In genomic region chr2:65620524-65620923, GRCh38 we compare ENCODE assay signal across 22 cellular contexts.
A peak's percentile ranks its signal among the peaks of the same experiment; 100 is the strongest.
DNase-seq lines count a peak whose midpoint lies in the region; TF ChIP-seq lines count a peak whose summit lies in the region.
"Had no signal": no experiment of that assay in that cellular context is flagged by ENCODE, and none has a peak within 500 bp of the region (broad histone marks: within the 10 kb centered on the region; RNA-seq: fewer than 3 reads in every experiment).

No MANE protein-coding gene starts in this region.

- no peaks in the 10 kb centered on the region for H3K9me3 Mint-ChIP-seq in CD8-positive, alpha-beta memory T cell
- H3K9me3 Mint-ChIP-seq: activated T-cell treated with anti-CD3 and anti-CD28 coated beads, Interleukin-2, amount 50 U/mL, for 24 hours; immature natural killer cell; natural killer cell treated with Interleukin-12 subunit alpha and Interleukin-12 subunit beta and Interleukin-15 and Interleukin-18, amount 100 ng/mL, for 72 hours had no signal

- peaks cover 29% of the 10 kb centered on the region for H3K27me3 ChIP-seq in AG04450 (ENCODE audit: control insufficient read depth, insufficient read depth, low read length)
- H3K27me3 ChIP-seq in CD8-positive, alpha-beta memory T cell (ENCODE audit: insufficient read depth, low read length, poor library complexity, severe bottlenecking), result no peaks in the 10 kb centered on the region
- H3K27me3 ChIP-seq in effector memory CD4-positive, alpha-beta T cell (replicated peaks; ENCODE audit: control insufficient read depth, insufficient read depth, low read length, poor library complexity, severe bottlenecking), result no peaks in the 10 kb centered on the region
- H3K27me3 ChIP-seq in GM23248 (replicated peaks; ENCODE audit: insufficient read depth), result peaks cover 30% of the 10 kb centered on the region; the same call in 1 of the 2 replicates

- H3K27ac Mint-ChIP-seq in CD8-positive, alpha-beta memory T cell, result no peak overlapping the region
- H3K27ac Mint-ChIP-seq: activated CD8-positive, alpha-beta T cell treated with anti-CD3 and anti-CD28 coated beads, Interleukin-2, amount 10 ng/mL, durations not matched to agents 7 days and 5 days; activated T-cell treated with anti-CD3 and anti-CD28 coated beads, Interleukin-2, amount 50 U/mL, for 24 hours; CD4-positive, CD25-positive, alpha-beta regulatory T cell; immature natural killer cell; natural killer cell treated with Interleukin-12 subunit alpha and Interleukin-12 subunit beta and Interleukin-15 and Interleukin-18, amount 100 ng/mL, for 72 hours had no signal

- peaks cover 24 to 51% of the 10 kb centered on the region in 2 donors for H3K27me3 Mint-ChIP-seq in CD8-positive, alpha-beta memory T cell

- H3K4me2 ChIP-seq in GM23248 (ENCODE audit: unreplicated experiment), result no peak overlapping the region

- H3K36me3 Mint-ChIP-seq in CD8-positive, alpha-beta memory T cell, result no peaks in the 10 kb centered on the region
- H3K36me3 Mint-ChIP-seq: CD4-positive, CD25-positive, alpha-beta regulatory T cell; immature natural killer cell; natural killer cell treated with Interleukin-12 subunit alpha and Interleukin-12 subunit beta and Interleukin-15 and Interleukin-18, amount 100 ng/mL, for 72 hours had no signal

- H3K4me1 ChIP-seq in CD8-positive, alpha-beta memory T cell (ENCODE audit: insufficient read depth, low read length), result no peaks in the 10 kb centered on the region
- H3K4me1 ChIP-seq in effector memory CD4-positive, alpha-beta T cell (ENCODE audit: control insufficient read depth, insufficient read depth, low read length, poor library complexity, severe bottlenecking), result no peaks in the 10 kb centered on the region
- H3K4me1 ChIP-seq in GM23248 (ENCODE audit: insufficient read depth), result no peaks in the 10 kb centered on the region
- H3K4me1 ChIP-seq: left lung had no signal

- no peaks in the 10 kb centered on the region for H3K36me3 ChIP-seq in CD8-positive, alpha-beta memory T cell (ENCODE audit: insufficient read depth, low read length)
- no peaks in the 10 kb centered on the region for H3K36me3 ChIP-seq in effector memory CD4-positive, alpha-beta T cell (ENCODE audit: control insufficient read depth, insufficient read depth, low read length)
- H3K36me3 ChIP-seq in GM23248 (ENCODE audit: low read depth), result no peaks in the 10 kb centered on the region
- H3K36me3 ChIP-seq: cardiac muscle cell, left lung had no signal

- H4K20me1 ChIP-seq in GM23248 (ENCODE audit: insufficient read depth), result no peaks in the 10 kb centered on the region

- no peak overlapping the region for H3K4me3 Mint-ChIP-seq in CD8-positive, alpha-beta memory T cell
- H3K4me3 Mint-ChIP-seq: activated CD8-positive, alpha-beta T cell treated with anti-CD3 and anti-CD28 coated beads, Interleukin-2, amount 10 ng/mL, durations not matched to agents 7 days and 5 days; activated T-cell treated with anti-CD3 and anti-CD28 coated beads, Interleukin-2, amount 50 U/mL, for 24 hours; CD4-positive, CD25-positive, alpha-beta regulatory T cell; immature natural killer cell; natural killer cell treated with Interleukin-12 subunit alpha and Interleukin-12 subunit beta and Interleukin-15 and Interleukin-18, amount 100 ng/mL, for 72 hours had no signal

- DNase-seq in AG04450 (ENCODE audit: low read depth, low spot score) (no peak), amniotic epithelial cell (ENCODE audit: low read depth) (peak; percentile 34), left kidney (ENCODE audit: low read depth, low spot score) (peak; percentile 35), cardiac septum (ENCODE audit: low spot score) (no peak), GM23248 (no peak)
- DNase-seq in Jurkat, Clone E6-1 (ENCODE audit: low read depth, low spot score), result peak; percentile 30
- no peak for DNase-seq in CD8-positive, alpha-beta memory T cell
- DNase-seq in effector memory CD4-positive, alpha-beta T cell, result no peak
- DNase-seq: activated CD4-positive, CD25-positive, alpha-beta regulatory T cell; activated CD8-positive, alpha-beta T cell treated with anti-CD3 and anti-CD28 coated beads, Interleukin-2, amount 10 ng/mL, durations not matched to agents 7 days and 5 days; activated T-cell treated with anti-CD3 and anti-CD28 coated beads, Interleukin-2, amount 50 U/mL, for 24 hours; amniotic stem cell; CD4-positive, CD25-positive, alpha-beta regulatory T cell; foreskin fibroblast; immature natural killer cell; left lung; NCI-H1092 treated with DMSO at 0.1 percent for 48 hours; NCI-H2029 treated with DMSO at 0.1 percent for 48 hours; NCI-H446 treated with DMSO at 0.1 percent for 48 hours; substantia nigra had no signal

- no peaks in the 10 kb centered on the region for H3K79me2 ChIP-seq in GM23248 (ENCODE audit: insufficient read depth)

- H3K9ac ChIP-seq in GM23248, result no peak overlapping the region

- H3K4me1 Mint-ChIP-seq in CD8-positive, alpha-beta memory T cell, result no peaks in the 10 kb centered on the region
- H3K4me1 Mint-ChIP-seq: immature natural killer cell had no signal

- in situ Hi-C loops in GM23248 (cut with MboI), result no loop called here

- intact Hi-C loops in cardiac septum (cut with DNase I), result no loop called here

- no peaks in the 10 kb centered on the region for H3F3A ChIP-seq in GM23248 (ENCODE audit: insufficient read depth)

- no peaks in the 10 kb centered on the region for H3K9me2 ChIP-seq in GM23248 (ENCODE audit: insufficient read depth)

- H2AFZ ChIP-seq in GM23248, result no peak overlapping the region

- peak; percentile 25 for TF ChIP-seq CTCF in AG04450 (IDR thresholded peaks at IDR 0.05; ENCODE audit: low read depth, low read length)

- H3K4me3 ChIP-seq in AG04450 (ENCODE audit: low read depth, low read length), result no peak overlapping the region
- H3K4me3 ChIP-seq in Jurkat, Clone E6-1 (ENCODE audit: low read length), result no peak overlapping the region
- no peak overlapping the region for H3K4me3 ChIP-seq in CD8-positive, alpha-beta memory T cell (ENCODE audit: low read length)
- no peak overlapping the region for H3K4me3 ChIP-seq in effector memory CD4-positive, alpha-beta T cell (ENCODE audit: insufficient read depth, low read depth, low read length, poor library complexity, severe bottlenecking)
- no peak overlapping the region for H3K4me3 ChIP-seq in GM23248
- H3K4me3 ChIP-seq: cardiac muscle cell, left lung had no signal

- H3K27ac ChIP-seq in AG04450 (ENCODE audit: low read depth, low read length) (no peak overlapping the region), GM23248 (no peak overlapping the region)
- no peak overlapping the region for H3K27ac ChIP-seq in CD8-positive, alpha-beta memory T cell (ENCODE audit: low read depth, low read length)
- no peak overlapping the region for H3K27ac ChIP-seq in effector memory CD4-positive, alpha-beta T cell (ENCODE audit: insufficient read depth, low read length, poor library complexity, severe bottlenecking)
- H3K27ac ChIP-seq: cardiac muscle cell, left lung had no signal

- H3K9me3 ChIP-seq in AG04450 (ENCODE audit: control insufficient read depth, insufficient read depth, low read length) (no peaks in the 10 kb centered on the region), GM23248 (ENCODE audit: low read depth) (no peaks in the 10 kb centered on the region)
- no peaks in the 10 kb centered on the region for H3K9me3 ChIP-seq in CD8-positive, alpha-beta memory T cell (ENCODE audit: low read length)
- H3K9me3 ChIP-seq in effector memory CD4-positive, alpha-beta T cell (ENCODE audit: control insufficient read depth, low read length), result no peaks in the 10 kb centered on the region
- H3K9me3 ChIP-seq: left lung had no signal

- 69% methylated on average over 1 of the region's 1 CpG for WGBS in GM23248 (ENCODE audit: low coverage in 1 of 2, low lambda C conversion rate in 2 of 2, missing lambda C conversion rate in 2 of 2), 2 experiments

- POLR2A ChIA-PET in AG04450 (lab: Yijun Ruan, JAX), result interaction anchor here (0.6 to 0.9 kb wide), 2 partner anchors 26 to 814 kb away, joined by 4 to 10 read pairs; no protein-coding TSS in a partner anchor
- POLR2A ChIA-PET in CD8-positive, alpha-beta memory T cell (lab: Charles Lee), result no interaction called here

- CTCF ChIA-PET in AG04450 (lab: Charles Lee), result interaction anchor here (0.6 to 2.0 kb wide), 8 partner anchors 10 to 814 kb away, joined by 3 to 8 read pairs (median 5); no protein-coding TSS in a partner anchor
- CTCF ChIA-PET in CD8-positive, alpha-beta memory T cell (lab: Charles Lee), result interaction anchor here (0.9 kb wide), 1 partner anchor 30 kb away, joined by 3 read pairs; no protein-coding TSS in a partner anchor

Comparison
In these comparisons a context has a peak if more than half of its experiments do, and no peak if none do; other contexts are left out.
1. DNase-seq: peak in Jurkat, Clone E6-1 (single experiment), amniotic epithelial cell (single experiment) and left kidney (single experiment); none in AG04450 (single experiment), cardiac septum (single experiment), CD8-positive, alpha-beta memory T cell (0 of 5), effector memory CD4-positive, alpha-beta T cell (0 of 3) and GM23248 (single experiment).